Comparison of ENCODE assay signal across 10 cellular contexts in genomic region chr20:58408603-58409246, GRCh38. TPM values are rescaled to one million over a fixed set of nuclear protein-coding genes. Genes with fewer than 3 reads are reported as not detected.
DNase-seq lines count a peak whose midpoint lies in the region; ATAC-seq, FAIRE-seq and TF ChIP-seq lines count a peak whose summit lies in the region.
"Had no signal": no experiment of that assay in that cellular context is flagged by ENCODE, and none has a peak within 500 bp of the region (broad histone marks: within the 10 kb centered on the region; RNA-seq: fewer than 3 reads in every experiment).

No MANE protein-coding gene starts in this region.

- peak overlapping the region; percentile 77 for H3K4me3 Mint-ChIP-seq in activated naive CD4-positive, alpha-beta T cell treated with anti-CD3 and anti-CD28 coated beads, Interleukin-2, amount 50 U/mL, for 24 hours

- no peaks in the 10 kb centered on the region for H3K9me3 ChIP-seq in upper lobe of left lung

- H3K9me3 Mint-ChIP-seq in activated naive CD4-positive, alpha-beta T cell treated with anti-CD3 and anti-CD28 coated beads, Interleukin-2, amount 50 U/mL, for 24 hours, result no peaks in the 10 kb centered on the region

- H3K27ac Mint-ChIP-seq in activated naive CD4-positive, alpha-beta T cell treated with anti-CD3 and anti-CD28 coated beads, Interleukin-2, amount 50 U/mL, for 24 hours, result peak overlapping the region; percentile 92

- no peak overlapping the region for H3K4me3 ChIP-seq in upper lobe of left lung

- TF ChIP-seq POLR2A in upper lobe of left lung (IDR thresholded peaks at IDR 0.05), result no peak

- no peak for TF ChIP-seq CTCF in upper lobe of left lung (IDR thresholded peaks at IDR 0.05)
- TF ChIP-seq CTCF in D721Med (IDR thresholded peaks at IDR 0.05; ENCODE audit: insufficient read depth, missing control alignments), result no peak

- in situ Hi-C loops in SK-MEL-5 (cut with HindIII; ENCODE audit: low pct_unique_long_range_greater_than_20kb, low sequenced_read_pairs), result no loop called here

- DNase-seq in activated naive CD4-positive, alpha-beta T cell treated with anti-CD3 and anti-CD28 coated beads, Interleukin-2, amount 50 U/mL, for 16 hours, result no peak
- DNase-seq in SK-MEL-5 (ENCODE audit: low read depth, low spot score) (peak; percentile 97), globus pallidus (ENCODE audit: low spot score) (peak; percentile 74), upper lobe of left lung (no peak), D721Med (ENCODE audit: insufficient read length, low spot score) (no peak)
- DNase-seq: H7, NCI-H146 had no signal

- ATAC-seq in upper lobe of left lung (ENCODE audit: low FRiP score in 2 of 2) (no peak), GM19324 (IDR thresholded peaks at IDR 0.05; ENCODE audit: low FRiP score, unreplicated experiment) (no peak), GM21529 (IDR thresholded peaks at IDR 0.05; ENCODE audit: unreplicated experiment) (no peak)

- H3K4me1 Mint-ChIP-seq in activated naive CD4-positive, alpha-beta T cell treated with anti-CD3 and anti-CD28 coated beads, Interleukin-2, amount 50 U/mL, for 24 hours, result peaks cover 49% of the 10 kb centered on the region

- H3K27me3 ChIP-seq in upper lobe of left lung, result no peaks in the 10 kb centered on the region

- H3K27me3 Mint-ChIP-seq in activated naive CD4-positive, alpha-beta T cell treated with anti-CD3 and anti-CD28 coated beads, Interleukin-2, amount 50 U/mL, for 24 hours, result no peaks in the 10 kb centered on the region

- no peak for FAIRE-seq in D721Med (lab: Jason Lieb, UNC)

- no peaks in the 10 kb centered on the region for H3K36me3 Mint-ChIP-seq in activated naive CD4-positive, alpha-beta T cell treated with anti-CD3 and anti-CD28 coated beads, Interleukin-2, amount 50 U/mL, for 24 hours

- no peaks in the 10 kb centered on the region for H3K36me3 ChIP-seq in upper lobe of left lung

- TF ChIP-seq EP300 in upper lobe of left lung (IDR thresholded peaks at IDR 0.05), result no peak

- WGBS in upper lobe of left lung, 2 donors, result 34 to 38% methylated on average over 3 of the region's 3 CpGs

- peak overlapping the region; percentile 0 to 72 (median 37) for H3K27ac ChIP-seq in upper lobe of left lung

- H3K4me1 ChIP-seq in upper lobe of left lung, result peaks cover 13 to 45% (median 24%) of the 10 kb centered on the region in 4 donors

RNA-seq across cellular contexts. Expression of gene VAPB, which starts 19.7 kb away (rescaled TPM):
- 26.7 and 27.8 TPM in 2 replicates for total RNA-seq in SK-MEL-5 (2014; rRNA removed; shearing (Covaris generic))
- polyA plus RNA-seq in SK-MEL-5 (2015; cell fraction: cytosol; rRNA removed), result 54.7 and 65.4 TPM in 2 replicates
- 26.0 and 34.2 TPM in 2 replicates for polyA plus RNA-seq in SK-MEL-5 (2015; cell fraction: nucleus; rRNA removed)
- 10 to 100 TPM; 13.8 to 48.2 (median 33.7) TPM for total RNA-seq in upper lobe of left lung

Comparison
In these comparisons a context has a peak if more than half of its experiments do, and no peak if none do; other contexts are left out.
1. DNase-seq: peak in SK-MEL-5 (single experiment) and globus pallidus (single experiment); none in activated naive CD4-positive, alpha-beta T cell treated with anti-CD3 and anti-CD28 coated beads, Interleukin-2, amount 50 U/mL, for 16 hours (single experiment), upper lobe of left lung (0 of 2) and D721Med (single experiment).